Comparison of ENCODE assay signal across 14 cellular contexts in genomic region chr14:67900188-67900587, GRCh38.
DNase-seq lines count a peak whose midpoint lies in the region; ATAC-seq, FAIRE-seq and TF ChIP-seq lines count a peak whose summit lies in the region.
"Had no signal": no experiment of that assay in that cellular context is flagged by ENCODE, and none has a peak within 500 bp of the region (broad histone marks: within the 10 kb centered on the region; RNA-seq: fewer than 3 reads in every experiment).

No MANE protein-coding gene starts in this region.

- no peak overlapping the region for H3K4me2 ChIP-seq in A549
- H3K4me2 ChIP-seq in astrocyte (ENCODE audit: low read length), result no peak overlapping the region
- H3K4me2 ChIP-seq: BLaER1 had no signal

- H3K4me1 ChIP-seq in A549 (no peaks in the 10 kb centered on the region), astrocyte (ENCODE audit: insufficient read depth, low read length) (no peaks in the 10 kb centered on the region)
- no peaks in the 10 kb centered on the region for H3K4me1 ChIP-seq in CD8-positive, alpha-beta memory T cell (ENCODE audit: insufficient read depth, low read length)
- H3K4me1 ChIP-seq: BLaER1 had no signal

- H3K27ac Mint-ChIP-seq in astrocyte (ENCODE audit: unreplicated experiment), result no peak overlapping the region
- H3K27ac Mint-ChIP-seq in nephron, result peak overlapping the region; percentile 64 to 94 (median 87)
- no peak overlapping the region for H3K27ac Mint-ChIP-seq in CD8-positive, alpha-beta memory T cell
- H3K27ac Mint-ChIP-seq: IgD-negative memory B cell had no signal

- 72% methylated on average over 1 of the region's 1 CpG for WGBS in A549 (ENCODE audit: missing lambda C conversion rate)

- no peaks in the 10 kb centered on the region for H3K27me3 ChIP-seq in BJ (ENCODE audit: control insufficient read depth, insufficient read depth, low read length)
- H3K27me3 ChIP-seq in astrocyte (ENCODE audit: insufficient read depth, low read length), result no peaks in the 10 kb centered on the region
- H3K27me3 ChIP-seq in CD8-positive, alpha-beta memory T cell (ENCODE audit: insufficient read depth, low read length, poor library complexity, severe bottlenecking), result no peaks in the 10 kb centered on the region
- H3K27me3 ChIP-seq: BLaER1 had no signal

- H3K27ac ChIP-seq in A549, result no peak overlapping the region
- no peak overlapping the region for H3K27ac ChIP-seq in astrocyte (ENCODE audit: low read depth, low read length)
- no peak overlapping the region for H3K27ac ChIP-seq in CD8-positive, alpha-beta memory T cell (ENCODE audit: low read depth, low read length)
- H3K27ac ChIP-seq: BLaER1, GM23248 had no signal

- H3K27me3 Mint-ChIP-seq in astrocyte (ENCODE audit: low read depth, unreplicated experiment) (no peaks in the 10 kb centered on the region), nephron (ENCODE audit: low read depth) (no peaks in the 10 kb centered on the region)
- no peaks in the 10 kb centered on the region for H3K27me3 Mint-ChIP-seq in CD8-positive, alpha-beta memory T cell
- H3K27me3 Mint-ChIP-seq: IgD-negative memory B cell had no signal

- no peaks in the 10 kb centered on the region for H3K36me3 Mint-ChIP-seq in astrocyte (ENCODE audit: low read depth, unreplicated experiment)
- peaks cover 8% of the 10 kb centered on the region for H3K36me3 Mint-ChIP-seq in nephron (ENCODE audit: low read depth)
- H3K36me3 Mint-ChIP-seq in CD8-positive, alpha-beta memory T cell, result peaks cover 0 to 12% (median 8%) of the 10 kb centered on the region in 3 donors

- FAIRE-seq in A549 (lab: Jason Lieb, UNC), result peak; percentile 7
- FAIRE-seq in astrocyte (lab: Jason Lieb, UNC), result peak; percentile 13
- FAIRE-seq: GM12891, H54 had no signal

- H3K4me1 Mint-ChIP-seq in astrocyte (ENCODE audit: low read depth, unreplicated experiment) (no peaks in the 10 kb centered on the region), nephron (peaks cover 4% of the 10 kb centered on the region)
- H3K4me1 Mint-ChIP-seq in CD8-positive, alpha-beta memory T cell, result peaks cover 8 to 16% (median 13%) of the 10 kb centered on the region in 3 donors

- peaks cover 14% of the 10 kb centered on the region for H3K9me3 Mint-ChIP-seq in astrocyte (ENCODE audit: unreplicated experiment)
- H3K9me3 Mint-ChIP-seq in nephron, result peaks cover 11% of the 10 kb centered on the region
- peaks cover 0 to 4% (median 2%) of the 10 kb centered on the region in 5 donors for H3K9me3 Mint-ChIP-seq in CD8-positive, alpha-beta memory T cell

- no peak for TF ChIP-seq RAD21 in A549 (conservative IDR thresholded peaks at IDR 0.05 in 1 of 2, IDR thresholded peaks at IDR 0.05 in 1 of 2)

- POLR2A ChIA-PET in A549 (lab: Yijun Ruan, JAX) (no interaction called here), BJ (lab: Charles Lee) (interaction anchor here (0.6 kb wide), 1 partner anchor 917 kb away, joined by 3 read pairs; no protein-coding TSS in a partner anchor)
- POLR2A ChIA-PET in CD8-positive, alpha-beta memory T cell (lab: Charles Lee), result no interaction called here

- no peak for TF ChIP-seq POLR2A in A549 (IDR thresholded peaks at IDR 0.05; ENCODE audit: low read length)

- no peak for ATAC-seq in A549
- ATAC-seq: HCT116 had no signal

- H3K9ac ChIP-seq in astrocyte (ENCODE audit: low read length), result no peak overlapping the region
- H3K9ac ChIP-seq: BLaER1, GM23248 had no signal

- no peaks in the 10 kb centered on the region for H3K36me3 ChIP-seq in BJ (ENCODE audit: control insufficient read depth, insufficient read depth, low read length)
- H3K36me3 ChIP-seq in astrocyte (ENCODE audit: insufficient read depth, low read length), result no peaks in the 10 kb centered on the region
- no peaks in the 10 kb centered on the region for H3K36me3 ChIP-seq in CD8-positive, alpha-beta memory T cell (ENCODE audit: insufficient read depth, low read length)

- H4K20me1 ChIP-seq in astrocyte (ENCODE audit: insufficient read depth, low read length), result no peaks in the 10 kb centered on the region
- H4K20me1 ChIP-seq: BLaER1 had no signal

- no peak for DNase-seq in A549 (ENCODE audit: low read depth in 1 of 2, low spot score in 1 of 2)
- DNase-seq in BJ (ENCODE audit: low read depth), result peak; percentile 9
- DNase-seq in astrocyte (ENCODE audit: low read depth), result no peak
- DNase-seq in NCI-H128 (lab: John Stamatoyannopoulos, UW; ENCODE audit: unreplicated experiment), result no peak
- DNase-seq in NCI-H2171 treated with DMSO at 0.1 percent for 48 hours (lab: John Stamatoyannopoulos, UW), result no peak
- no peak for DNase-seq in CD8-positive, alpha-beta memory T cell
- DNase-seq in UCSD-AML1 (lab: John Stamatoyannopoulos, UW; ENCODE audit: unreplicated experiment), result no peak
- DNase-seq: GM23248 had no signal

- TF ChIP-seq CTCF in A549 (IDR thresholded peaks at IDR 0.05), result no peak
- no peak for TF ChIP-seq CTCF in BJ (IDR thresholded peaks at IDR 0.05; ENCODE audit: insufficient read depth, low read depth, low read length)
- TF ChIP-seq CTCF in astrocyte (IDR thresholded peaks at IDR 0.05; ENCODE audit: insufficient read depth, low read depth, low read length), result no peak
- TF ChIP-seq CTCF in nephron (IDR thresholded peaks at IDR 0.05; ENCODE audit: unreplicated experiment in 3 of 3), result no peak

- no peak overlapping the region for H2AFZ ChIP-seq in astrocyte (ENCODE audit: low read depth, low read length)
- H2AFZ ChIP-seq: GM23248 had no signal

- no peaks in the 10 kb centered on the region for H3K79me2 ChIP-seq in astrocyte (ENCODE audit: insufficient read depth, low read length)

- TF ChIP-seq EP300 in A549 (IDR thresholded peaks at IDR 0.05), result no peak

- H3K9me3 ChIP-seq in A549, result 0 out of 3 replicates have a peak, but pooled peaks cover 8% of the 10 kb centered on the region
- peaks cover 5% of the 10 kb centered on the region for H3K9me3 ChIP-seq in astrocyte (ENCODE audit: insufficient read depth, low read depth, low read length)
- no peaks in the 10 kb centered on the region for H3K9me3 ChIP-seq in CD8-positive, alpha-beta memory T cell (ENCODE audit: low read length)

- CTCF ChIA-PET in A549 (lab: Yijun Ruan, JAX), result interaction anchor here (0.7 to 2.1 kb wide), 3 partner anchors 16 to 917 kb away, joined by 3 to 5 read pairs (median 3); no protein-coding TSS in a partner anchor
- CTCF ChIA-PET in BJ (lab: Yijun Ruan, JAX), result interaction anchor here (1.1 to 1.2 kb wide), 2 partner anchors 16 to 17 kb away, joined by 4 to 5 read pairs; no protein-coding TSS in a partner anchor
- CTCF ChIA-PET in CD8-positive, alpha-beta memory T cell (lab: Charles Lee), result no interaction called here

- H3K4me3 Mint-ChIP-seq in astrocyte (ENCODE audit: unreplicated experiment) (no peak overlapping the region), nephron (no peak overlapping the region)
- H3K4me3 Mint-ChIP-seq in CD8-positive, alpha-beta memory T cell, result no peak overlapping the region

- H3K4me3 ChIP-seq in A549 (no peak overlapping the region), BJ (ENCODE audit: low read depth, low read length) (no peak overlapping the region), astrocyte (ENCODE audit: insufficient read depth, low read depth, low read length) (no peak overlapping the region)
- no peak overlapping the region for H3K4me3 ChIP-seq in CD8-positive, alpha-beta memory T cell (ENCODE audit: low read length)
- H3K4me3 ChIP-seq: BLaER1, GM23248 had no signal

TF ChIP-seq in A549, 52 proteins besides CTCF, POLR2A, EP300 and RAD21:
- TF ChIP-seq SREBF2 (IDR thresholded peaks at IDR 0.05), result no peak
- TF ChIP-seq POLR2AphosphoS2 (conservative IDR thresholded peaks at IDR 0.05; ENCODE audit: low read length), result no peak
- TF ChIP-seq HDAC2 (IDR thresholded peaks at IDR 0.05), result no peak
- TF ChIP-seq NR3C1 (IDR thresholded peaks at IDR 0.05), result no peak
- TF ChIP-seq KDM1A (IDR thresholded peaks at IDR 0.05; ENCODE audit: low read depth), result no peak
- no peak for TF ChIP-seq EHMT2 (IDR thresholded peaks at IDR 0.05; ENCODE audit: low read depth)
- TF ChIP-seq CHD4 (IDR thresholded peaks at IDR 0.05; ENCODE audit: borderline replicate concordance), result no peak

Comparison
In these comparisons a context has a peak if more than half of its experiments do, and no peak if none do; other contexts are left out.
1. H3K27ac Mint-ChIP-seq: peak in nephron (3 of 3); none in astrocyte (single experiment) and CD8-positive, alpha-beta memory T cell (0 of 8).